ENCODE assay signal across 18 cellular contexts in genomic region chr1:215156232-215156631, GRCh38.
DNase-seq lines count a peak whose midpoint lies in the region; ATAC-seq and TF ChIP-seq lines count a peak whose summit lies in the region.
"Had no signal": no experiment of that assay in that cellular context is flagged by ENCODE, and none has a peak within 500 bp of the region (broad histone marks: within the 10 kb centered on the region; RNA-seq: fewer than 3 reads in every experiment).

No MANE protein-coding gene starts in this region.

- no peak for ATAC-seq in left ventricle myocardium superior
- ATAC-seq: left lung, pancreas had no signal

- H3K4me3 ChIP-seq in cardiac muscle cell (no peak overlapping the region), fibroblast of the aortic adventitia (ENCODE audit: low read depth, low read length) (no peak overlapping the region), thyroid gland (replicated peaks in 1 of 3) (no peak overlapping the region)
- H3K4me3 ChIP-seq: left lung, pancreas, sigmoid colon had no signal

- H3K27ac ChIP-seq in cardiac muscle cell (no peak overlapping the region), thyroid gland (no peak overlapping the region)
- H3K27ac ChIP-seq: left lung, pancreas, sigmoid colon had no signal

- H3K9me3 ChIP-seq in cardiac muscle cell (ENCODE audit: low read depth), result no peaks in the 10 kb centered on the region
- no peaks in the 10 kb centered on the region for H3K9me3 ChIP-seq in thyroid gland
- H3K9me3 ChIP-seq: Caco-2, left lung, pancreas, sigmoid colon had no signal

- WGBS in thyroid gland, 2 donors, result 94 to 95% methylated on average over 1 of the region's 1 CpG

- intact Hi-C loops in left ventricle myocardium superior (cut with micrococcal nuclease) (no loop called here), thyroid gland (cut with DNase I) (no loop called here)

- TF ChIP-seq CTCF in cardiac muscle cell (IDR thresholded peaks at IDR 0.05; ENCODE audit: low read depth, low read length) (no peak), fibroblast of the aortic adventitia (IDR thresholded peaks at IDR 0.05; ENCODE audit: insufficient read depth, low read length) (no peak), thyroid gland (IDR thresholded peaks at IDR 0.05) (no peak)

- H3K27me3 ChIP-seq in cardiac muscle cell, result no peaks in the 10 kb centered on the region
- no peaks in the 10 kb centered on the region for H3K27me3 ChIP-seq in thyroid gland
- H3K27me3 ChIP-seq: left lung, pancreas, sigmoid colon had no signal

- H3K36me3 ChIP-seq in cardiac muscle cell (no peaks in the 10 kb centered on the region), thyroid gland (no peaks in the 10 kb centered on the region)
- H3K36me3 ChIP-seq: left lung, pancreas, sigmoid colon had no signal

- in situ Hi-C loops in G401 (cut with HindIII; ENCODE audit: low sequenced_read_pairs), result no loop called here

- no peaks in the 10 kb centered on the region for H3K4me1 ChIP-seq in cardiac muscle cell (ENCODE audit: low read depth)
- H3K4me1 ChIP-seq in thyroid gland, result no peaks in the 10 kb centered on the region
- H3K4me1 ChIP-seq: Caco-2, left lung, pancreas, sigmoid colon had no signal

- DNase-seq in cardiac muscle cell (ENCODE audit: low read depth in 1 of 2, low spot score in 1 of 2) (peak; percentile 1 to 27), left ventricle myocardium superior (no peak), amniotic stem cell (lab: John Stamatoyannopoulos, UW) (peak; percentile 20), fibroblast of the aortic adventitia (ENCODE audit: low read depth) (peak; percentile 69), thyroid gland (peak; percentile 14 to 35), G401 (ENCODE audit: low spot score) (no peak), globus pallidus (ENCODE audit: low spot score) (no peak), T1000 (lab: John Stamatoyannopoulos, UW) (no peak)
- DNase-seq: activated CD4-positive, alpha-beta memory T cell treated with anti-CD3 and anti-CD28 coated beads, Interleukin-2, amount 10 ng/mL, durations not matched to agents 7 days and 5 days; amygdala; Caco-2; effector CD8-positive, alpha-beta T cell; left lung; midbrain; NCI-H1694 treated with DMSO at 0.1 percent for 48 hours; NCI-H69; pancreas; sigmoid colon had no signal

- TF ChIP-seq POLR2A in thyroid gland (IDR thresholded peaks at IDR 0.05), result no peak

Comparison
In these comparisons a context has a peak if more than half of its experiments do, and no peak if none do; other contexts are left out.
1. DNase-seq: peak in cardiac muscle cell (2 of 2), amniotic stem cell (single experiment), fibroblast of the aortic adventitia (single experiment) and thyroid gland (2 of 2); none in left ventricle myocardium superior (single experiment), G401 (single experiment), globus pallidus (single experiment) and T1000 (single experiment).